ENCODE assay signal across 10 cellular contexts in genomic region chr7:4006687-4007086, GRCh38.
DNase-seq lines count a peak whose midpoint lies in the region; ATAC-seq, FAIRE-seq and TF ChIP-seq lines count a peak whose summit lies in the region.
"Had no signal": no experiment of that assay in that cellular context is flagged by ENCODE, and none has a peak within 500 bp of the region (broad histone marks: within the 10 kb centered on the region; RNA-seq: fewer than 3 reads in every experiment).

No MANE protein-coding gene starts in this region.

- H3K9ac ChIP-seq in PC-3 (ENCODE audit: low read length) (no peak overlapping the region), HepG2 (ENCODE audit: insufficient read depth, low read depth, low read length) (peak overlapping the region; percentile 68)

- H3K79me2 ChIP-seq in PC-3 (ENCODE audit: low read length) = no peaks in the 10 kb centered on the region
- no peaks in the 10 kb centered on the region for H3K79me2 ChIP-seq in HepG2 (ENCODE audit: insufficient read depth, low read length)

- intact Hi-C loops in PC-3 (cut with micrococcal nuclease) (no loop called here), HepG2 (cut with micrococcal nuclease; ENCODE audit: unreplicated experiment) (no loop called here)

- H4K20me1 ChIP-seq in PC-3 (ENCODE audit: low read length) (no peaks in the 10 kb centered on the region), HepG2 (ENCODE audit: insufficient read depth, low read length) (no peaks in the 10 kb centered on the region)

- H3F3A ChIP-seq in PC-3 (ENCODE audit: low read length, unreplicated experiment) = no peaks in the 10 kb centered on the region

- ATAC-seq in PC-3 (peak; percentile 33; the same call in 1 of the 2 replicates), HepG2 (peak; percentile 99), HG03565 (IDR thresholded peaks at IDR 0.05; ENCODE audit: unreplicated experiment) (no peak)

- H3K36me3 ChIP-seq in PC-3 (ENCODE audit: low read depth, low read length) = no peaks in the 10 kb centered on the region
- H3K36me3 ChIP-seq in HepG2 (replicated peaks in 1 of 2; ENCODE audit: control insufficient read depth in 1 of 2, insufficient read depth in 2 of 2, low read length in 2 of 2) = no peaks in the 10 kb centered on the region
- H3K36me3 ChIP-seq: cardiac muscle cell had no signal

- POLR2A ChIA-PET in PC-3 (lab: Charles Lee; ENCODE audit: unreplicated experiment) = no interaction called here
- POLR2A ChIA-PET in HepG2 (lab: Yijun Ruan, JAX) = no interaction called here

- WGBS in HepG2 (ENCODE audit: low lambda C conversion rate) = 2% methylated on average over 11 of the region's 11 CpGs

- no peak for TF ChIP-seq CTCF in PC-3 (conservative IDR thresholded peaks at IDR 0.05; ENCODE audit: low read depth, low read length)
- TF ChIP-seq CTCF in HepG2 (CRISPR knock-in tag; IDR thresholded peaks at IDR 0.05) = no peak

- FAIRE-seq in HepG2 (lab: Jason Lieb, UNC) = peak; percentile 81

- BruUV-seq in PC-3 (replicated peaks; lab: Mats Ljungman, UMichigan) (no TSS peak), HepG2 (replicated peaks; lab: Mats Ljungman, UMichigan) (no TSS peak)

- CTCF ChIA-PET in PC-3 (lab: Charles Lee) (no interaction called here), HepG2 (lab: Yijun Ruan, JAX; ENCODE audit: low intra/inter-chr PET ratio, low total read pairs) (no interaction called here)

- peak; percentile 3 for DNase-seq in SIG-M5 treated with dmso at 0.1 percent for 504 hours (lab: John Stamatoyannopoulos, UW; ENCODE audit: unreplicated experiment)
- no peak for DNase-seq in SIG-M5 (lab: John Stamatoyannopoulos, UW)
- no peak for DNase-seq in PC-3
- peak; percentile 91 for DNase-seq in HepG2 (ENCODE audit: low spot score)
- DNase-seq in stimulated activated CD4-positive, alpha-beta T cell treated with anti-CD3 and anti-CD28 coated beads, Interleukin-4, amount 100 ng/mL, for 1 hour = no peak
- no peak for DNase-seq in 8988T
- no peak for DNase-seq in NCI-H446 treated with DMSO at 0.1 percent for 48 hours (lab: John Stamatoyannopoulos, UW)
- DNase-seq: nucleus accumbens had no signal

- H3K4me1 ChIP-seq in PC-3 (ENCODE audit: insufficient read depth, low read length) (no peaks in the 10 kb centered on the region), HepG2 (ENCODE audit: insufficient read depth, low read length) (peaks cover 40% of the 10 kb centered on the region)

- H3K27ac ChIP-seq in PC-3 (ENCODE audit: low read length) (no peak overlapping the region), HepG2 (ENCODE audit: extremely low read length, insufficient read depth, low read length) (peak overlapping the region; percentile 83)
- H3K27ac ChIP-seq: cardiac muscle cell had no signal

- no peaks in the 10 kb centered on the region for H3K27me3 ChIP-seq in PC-3 (ENCODE audit: low read length)
- H3K27me3 ChIP-seq in HepG2 (ENCODE audit: control insufficient read depth in 1 of 2, insufficient read depth in 2 of 2, low read length in 2 of 2) = no peaks in the 10 kb centered on the region
- H3K27me3 ChIP-seq: cardiac muscle cell had no signal

- H3K4me2 ChIP-seq in PC-3 (ENCODE audit: low read length) = peak overlapping the region; percentile 54
- H3K4me2 ChIP-seq in HepG2 (ENCODE audit: low read depth, low read length) = peak overlapping the region; percentile 76

- H3K4me3 ChIP-seq in PC-3 (ENCODE audit: low read length) = peak overlapping the region; percentile 35; the same call in 1 of the 2 replicates
- peak overlapping the region; percentile 51 to 64 (median 59) for H3K4me3 ChIP-seq in HepG2 (replicated peaks in 1 of 3; ENCODE audit: insufficient read depth in 1 of 3, low read depth in 2 of 3, low read length in 3 of 3)
- H3K4me3 ChIP-seq: cardiac muscle cell had no signal

- TF ChIP-seq EP300 in HepG2 (IDR thresholded peaks at IDR 0.05; ENCODE audit: low read depth in 2 of 2, low read length in 2 of 2) = peak in 1 of 2 experiments; percentile 79; a peak in 3 of 4 replicates
- no peak for TF ChIP-seq EP300 in HepG2 (CRISPR knock-in tag; IDR thresholded peaks at IDR 0.05; ENCODE audit: borderline replicate concordance)

- TF ChIP-seq POLR2A in HepG2 (IDR thresholded peaks at IDR 0.05; ENCODE audit: insufficient read depth in 1 of 2, low read depth in 2 of 2, low read length in 2 of 2) = peak in 1 of 2 experiments; percentile 61; a peak in 2 of 4 replicates

- TF ChIP-seq RAD21 in HepG2 (CRISPR knock-in tag; IDR thresholded peaks at IDR 0.05) = no peak

- no peaks in the 10 kb centered on the region for H3K9me3 ChIP-seq in PC-3 (ENCODE audit: low read length)
- no peaks in the 10 kb centered on the region for H3K9me3 ChIP-seq in HepG2 (ENCODE audit: low read length)

- no peaks in the 10 kb centered on the region for H3K9me2 ChIP-seq in PC-3 (replicated peaks; ENCODE audit: low read length)

- in situ Hi-C loops in HepG2 (cut with HindIII; ENCODE audit: extremely low pct_ligation_motif_present, low pct_unique_long_range_greater_than_20kb) = no loop called here

- H2AFZ ChIP-seq in PC-3 (ENCODE audit: low read length) (peak overlapping the region; percentile 16; the same call in 1 of the 2 replicates), HepG2 (ENCODE audit: low read length) (no peak overlapping the region)

TF ChIP-seq in HepG2, 621 proteins besides CTCF, POLR2A, EP300 and RAD21 (continues in another document):
- no peak for TF ChIP-seq ZBTB37 (CRISPR knock-in tag; IDR thresholded peaks at IDR 0.05)
- TF ChIP-seq, protein P1, sequence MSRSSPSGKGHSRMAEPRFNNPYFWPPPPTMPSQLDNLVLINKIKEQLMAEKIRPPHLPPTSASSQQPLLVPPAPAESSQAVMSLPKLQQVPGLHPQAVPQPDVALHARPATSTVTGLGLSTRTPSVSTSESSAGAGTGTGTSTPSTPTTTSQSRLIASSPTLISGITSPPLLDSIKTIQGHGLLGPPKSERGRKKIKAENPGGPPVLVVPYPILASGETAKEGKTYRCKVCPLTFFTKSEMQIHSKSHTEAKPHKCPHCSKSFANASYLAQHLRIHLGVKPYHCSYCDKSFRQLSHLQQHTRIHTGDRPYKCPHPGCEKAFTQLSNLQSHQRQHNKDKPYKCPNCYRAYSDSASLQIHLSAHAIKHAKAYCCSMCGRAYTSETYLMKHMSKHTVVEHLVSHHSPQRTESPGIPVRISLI (CRISPR knock-in tag; IDR thresholded peaks at IDR 0.05; ENCODE audit: borderline replicate concordance) = no peak
- no peak for TF ChIP-seq GTF3A (CRISPR knock-in tag; conservative IDR thresholded peaks at IDR 0.05)
- TF ChIP-seq ZNF549 (CRISPR knock-in tag; IDR thresholded peaks at IDR 0.05) = no peak
- TF ChIP-seq, protein P2, sequence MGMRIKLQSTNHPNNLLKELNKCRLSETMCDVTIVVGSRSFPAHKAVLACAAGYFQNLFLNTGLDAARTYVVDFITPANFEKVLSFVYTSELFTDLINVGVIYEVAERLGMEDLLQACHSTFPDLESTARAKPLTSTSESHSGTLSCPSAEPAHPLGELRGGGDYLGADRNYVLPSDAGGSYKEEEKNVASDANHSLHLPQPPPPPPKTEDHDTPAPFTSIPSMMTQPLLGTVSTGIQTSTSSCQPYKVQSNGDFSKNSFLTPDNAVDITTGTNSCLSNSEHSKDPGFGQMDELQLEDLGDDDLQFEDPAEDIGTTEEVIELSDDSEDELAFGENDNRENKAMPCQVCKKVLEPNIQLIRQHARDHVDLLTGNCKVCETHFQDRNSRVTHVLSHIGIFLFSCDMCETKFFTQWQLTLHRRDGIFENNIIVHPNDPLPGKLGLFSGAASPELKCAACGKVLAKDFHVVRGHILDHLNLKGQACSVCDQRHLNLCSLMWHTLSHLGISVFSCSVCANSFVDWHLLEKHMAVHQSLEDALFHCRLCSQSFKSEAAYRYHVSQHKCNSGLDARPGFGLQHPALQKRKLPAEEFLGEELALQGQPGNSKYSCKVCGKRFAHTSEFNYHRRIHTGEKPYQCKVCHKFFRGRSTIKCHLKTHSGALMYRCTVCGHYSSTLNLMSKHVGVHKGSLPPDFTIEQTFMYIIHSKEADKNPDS (CRISPR knock-in tag; IDR thresholded peaks at IDR 0.05) = no peak
- no peak for TF ChIP-seq HCFC1 (IDR thresholded peaks at IDR 0.05; ENCODE audit: low read depth, low read length)
- TF ChIP-seq ZNF562 (CRISPR knock-in tag; IDR thresholded peaks at IDR 0.05; ENCODE audit: borderline replicate concordance) = no peak
- peak; percentile 41; the same call in 1 of the 2 replicates for TF ChIP-seq RXRA (CRISPR knock-in tag; IDR thresholded peaks at IDR 0.05)
- 0 out of 2 replicates have a peak, but pooled peaks have one; percentile 48 for TF ChIP-seq DMAP1 (CRISPR knock-in tag; IDR thresholded peaks at IDR 0.05)
- no peak for TF ChIP-seq FOXO4 (CRISPR knock-in tag; conservative IDR thresholded peaks at IDR 0.05)
- no peak for TF ChIP-seq ZNF180 (CRISPR knock-in tag; IDR thresholded peaks at IDR 0.05; ENCODE audit: borderline replicate concordance, low read depth)
- no peak for TF ChIP-seq POLR2AphosphoS2 (IDR thresholded peaks at IDR 0.05; ENCODE audit: low read depth, low read length)
- TF ChIP-seq HNRNPH1 (optimal IDR thresholded peaks at IDR 0.05; ENCODE audit: low read depth, low read length) = no peak

Comparison
In these comparisons a context has a peak if more than half of its experiments do, and no peak if none do; other contexts are left out.
1. DNase-seq: peak in SIG-M5 treated with dmso at 0.1 percent for 504 hours (single experiment) and HepG2 (single experiment); none in SIG-M5 (single experiment), PC-3 (single experiment), stimulated activated CD4-positive, alpha-beta T cell treated with anti-CD3 and anti-CD28 coated beads, Interleukin-4, amount 100 ng/mL, for 1 hour (single experiment), 8988T (single experiment) and NCI-H446 treated with DMSO at 0.1 percent for 48 hours (single experiment).